In the genomic region with DNA sequence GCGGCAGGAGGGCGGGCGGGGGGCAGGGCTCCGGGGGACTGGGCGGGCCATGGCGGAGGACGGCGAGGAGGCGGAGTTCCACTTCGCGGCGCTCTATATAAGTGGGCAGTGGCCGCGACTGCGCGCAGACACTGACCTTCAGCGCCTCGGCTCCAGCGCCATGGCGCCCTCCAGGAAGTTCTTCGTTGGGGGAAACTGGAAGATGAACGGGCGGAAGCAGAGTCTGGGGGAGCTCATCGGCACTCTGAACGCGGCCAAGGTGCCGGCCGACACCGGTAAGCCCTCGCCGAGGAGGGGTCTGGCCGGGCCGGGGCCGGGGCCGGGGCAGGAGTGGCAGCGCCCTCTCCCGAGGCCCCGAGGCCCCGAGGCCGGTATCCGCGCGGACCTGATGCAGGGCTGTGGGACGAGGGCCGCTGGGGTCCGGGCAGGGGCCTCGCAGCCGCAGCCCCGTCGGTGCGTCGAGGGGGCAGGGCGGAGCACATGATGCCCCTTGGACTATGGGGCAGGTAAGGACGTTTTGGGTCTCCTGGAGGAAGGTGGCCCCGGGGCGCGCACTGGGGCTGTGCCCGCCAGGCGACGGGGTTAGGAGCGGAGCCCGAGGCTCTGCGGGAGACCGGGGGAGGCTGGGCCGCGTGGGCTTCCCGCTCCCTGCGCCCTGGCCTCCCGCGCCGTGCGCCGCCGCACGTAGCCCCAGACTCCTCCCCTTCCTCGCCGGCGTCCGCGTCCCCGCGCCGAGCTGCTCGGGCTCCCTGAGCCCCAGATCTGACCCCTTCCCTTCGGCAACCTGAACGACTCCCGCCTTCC, we compare ENCODE assay signal across 1 cellular context.
TF ChIP-seq lines count a peak whose summit lies in the region.

A gene (plus strand): TSS at position 125 of the 804 bp plus-strand sequence. CDS start 36 bp downstream, at position 161.

TF ChIP-seq in HepG2, 621 proteins besides CTCF, POLR2A, EP300 and RAD21 (continued from another document and continues in another):
- TF ChIP-seq, protein P1, sequence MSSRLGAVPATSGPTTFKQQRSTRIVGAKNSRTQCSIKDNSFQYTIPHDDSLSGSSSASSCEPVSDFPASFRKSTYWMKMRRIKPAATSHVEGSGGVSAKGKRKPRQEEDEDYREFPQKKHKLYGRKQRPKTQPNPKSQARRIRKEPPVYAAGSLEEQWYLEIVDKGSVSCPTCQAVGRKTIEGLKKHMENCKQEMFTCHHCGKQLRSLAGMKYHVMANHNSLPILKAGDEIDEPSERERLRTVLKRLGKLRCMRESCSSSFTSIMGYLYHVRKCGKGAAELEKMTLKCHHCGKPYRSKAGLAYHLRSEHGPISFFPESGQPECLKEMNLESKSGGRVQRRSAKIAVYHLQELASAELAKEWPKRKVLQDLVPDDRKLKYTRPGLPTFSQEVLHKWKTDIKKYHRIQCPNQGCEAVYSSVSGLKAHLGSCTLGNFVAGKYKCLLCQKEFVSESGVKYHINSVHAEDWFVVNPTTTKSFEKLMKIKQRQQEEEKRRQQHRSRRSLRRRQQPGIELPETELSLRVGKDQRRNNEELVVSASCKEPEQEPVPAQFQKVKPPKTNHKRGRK (CRISPR knock-in tag; IDR thresholded peaks at IDR 0.05), result no peak
- TF ChIP-seq ZNF160 (CRISPR knock-in tag; IDR thresholded peaks at IDR 0.05) (no peak), CHCHD3 (CRISPR knock-in tag; IDR thresholded peaks at IDR 0.05) (peak; percentile 43; the same call in 1 of the 2 replicates), SRY (CRISPR knock-in tag; IDR thresholded peaks at IDR 0.05) (peak; percentile 80), ZNF790 (CRISPR knock-in tag; IDR thresholded peaks at IDR 0.05; ENCODE audit: borderline replicate concordance) (0 out of 2 replicates have a peak, but pooled peaks have one; percentile 61), JUNB (CRISPR knock-in tag; IDR thresholded peaks at IDR 0.05; ENCODE audit: borderline replicate concordance) (0 out of 2 replicates have a peak, but pooled peaks have one; percentile 61), ZNF777 (CRISPR knock-in tag; IDR thresholded peaks at IDR 0.05) (peak; percentile 41), ZNF232 (CRISPR knock-in tag; IDR thresholded peaks at IDR 0.05; ENCODE audit: borderline replicate concordance) (no peak; the same call in 1 of the 2 replicates), ZBTB8A (CRISPR knock-in tag; IDR thresholded peaks at IDR 0.05; ENCODE audit: borderline replicate concordance, low read depth) (peak; percentile 23; the same call in 1 of the 2 replicates), HMG20B (CRISPR knock-in tag; conservative IDR thresholded peaks at IDR 0.05) (no peak), PHF5A (CRISPR knock-in tag; IDR thresholded peaks at IDR 0.05; ENCODE audit: low read depth, unreplicated experiment) (no peak), PRPF4 (IDR thresholded peaks at IDR 0.05; ENCODE audit: low read depth, low read length, poor library complexity, severe bottlenecking) (no peak), ZNF883 (CRISPR knock-in tag; IDR thresholded peaks at IDR 0.05; ENCODE audit: not compliant biosample characterization) (peak; percentile 69), AKAP8 (CRISPR knock-in tag; IDR thresholded peaks at IDR 0.05) (peak; percentile 94; the same call in 1 of the 2 replicates), KAT8 (CRISPR knock-in tag; IDR thresholded peaks at IDR 0.05) (peak; percentile 63; the same call in 1 of the 2 replicates), ZZZ3 (CRISPR knock-in tag; IDR thresholded peaks at IDR 0.05; ENCODE audit: borderline replicate concordance) (no peak), HMGA1 (CRISPR knock-in tag; conservative IDR thresholded peaks at IDR 0.05) (no peak), MBD4 (IDR thresholded peaks at IDR 0.05; ENCODE audit: borderline replicate concordance, low read length) (no peak), KDM1A (CRISPR knock-in tag; IDR thresholded peaks at IDR 0.05) (no peak), HIVEP1 (CRISPR knock-in tag; IDR thresholded peaks at IDR 0.05) (no peak), ZNF260 (CRISPR knock-in tag; IDR thresholded peaks at IDR 0.05; ENCODE audit: borderline replicate concordance, low read depth) (no peak), ZNF619 (CRISPR knock-in tag; IDR thresholded peaks at IDR 0.05) (no peak), SMARCE1 (IDR thresholded peaks at IDR 0.05; ENCODE audit: borderline replicate concordance) (no peak), ZNF547 (CRISPR knock-in tag; IDR thresholded peaks at IDR 0.05) (0 out of 2 replicates have a peak, but pooled peaks have one; percentile 28), FOXO1 (CRISPR knock-in tag; IDR thresholded peaks at IDR 0.05) (no peak), ZNF10 (CRISPR knock-in tag; IDR thresholded peaks at IDR 0.05; ENCODE audit: borderline replicate concordance, low read depth) (no peak), ZNF761 (CRISPR knock-in tag; conservative IDR thresholded peaks at IDR 0.05) (peak; percentile 79; the same call in 1 of the 2 replicates), PCBP2 (optimal IDR thresholded peaks at IDR 0.05; ENCODE audit: low read depth, low read length, poor library complexity, severe bottlenecking) (no peak), CBX2 (IDR thresholded peaks at IDR 0.05; ENCODE audit: low read depth, low read length) (no peak), CBX2 (CRISPR knock-in tag; IDR thresholded peaks at IDR 0.05; ENCODE audit: low read depth) (no peak), ZSCAN12 (CRISPR knock-in tag; IDR thresholded peaks at IDR 0.05) (0 out of 2 replicates have a peak, but pooled peaks have one; percentile 2)
- TF ChIP-seq, protein P2, sequence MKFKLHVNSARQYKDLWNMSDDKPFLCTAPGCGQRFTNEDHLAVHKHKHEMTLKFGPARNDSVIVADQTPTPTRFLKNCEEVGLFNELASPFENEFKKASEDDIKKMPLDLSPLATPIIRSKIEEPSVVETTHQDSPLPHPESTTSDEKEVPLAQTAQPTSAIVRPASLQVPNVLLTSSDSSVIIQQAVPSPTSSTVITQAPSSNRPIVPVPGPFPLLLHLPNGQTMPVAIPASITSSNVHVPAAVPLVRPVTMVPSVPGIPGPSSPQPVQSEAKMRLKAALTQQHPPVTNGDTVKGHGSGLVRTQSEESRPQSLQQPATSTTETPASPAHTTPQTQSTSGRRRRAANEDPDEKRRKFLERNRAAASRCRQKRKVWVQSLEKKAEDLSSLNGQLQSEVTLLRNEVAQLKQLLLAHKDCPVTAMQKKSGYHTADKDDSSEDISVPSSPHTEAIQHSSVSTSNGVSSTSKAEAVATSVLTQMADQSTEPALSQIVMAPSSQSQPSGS (CRISPR knock-in tag; IDR thresholded peaks at IDR 0.05), result peak; percentile 67; the same call in 1 of the 2 replicates
- TF ChIP-seq, protein P3, sequence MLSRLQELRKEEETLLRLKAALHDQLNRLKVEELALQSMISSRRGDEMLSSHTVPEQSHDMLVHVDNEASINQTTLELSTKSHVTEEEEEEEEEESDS (CRISPR knock-in tag; IDR thresholded peaks at IDR 0.05; ENCODE audit: borderline replicate concordance), result no peak
- TF ChIP-seq, protein P4, sequence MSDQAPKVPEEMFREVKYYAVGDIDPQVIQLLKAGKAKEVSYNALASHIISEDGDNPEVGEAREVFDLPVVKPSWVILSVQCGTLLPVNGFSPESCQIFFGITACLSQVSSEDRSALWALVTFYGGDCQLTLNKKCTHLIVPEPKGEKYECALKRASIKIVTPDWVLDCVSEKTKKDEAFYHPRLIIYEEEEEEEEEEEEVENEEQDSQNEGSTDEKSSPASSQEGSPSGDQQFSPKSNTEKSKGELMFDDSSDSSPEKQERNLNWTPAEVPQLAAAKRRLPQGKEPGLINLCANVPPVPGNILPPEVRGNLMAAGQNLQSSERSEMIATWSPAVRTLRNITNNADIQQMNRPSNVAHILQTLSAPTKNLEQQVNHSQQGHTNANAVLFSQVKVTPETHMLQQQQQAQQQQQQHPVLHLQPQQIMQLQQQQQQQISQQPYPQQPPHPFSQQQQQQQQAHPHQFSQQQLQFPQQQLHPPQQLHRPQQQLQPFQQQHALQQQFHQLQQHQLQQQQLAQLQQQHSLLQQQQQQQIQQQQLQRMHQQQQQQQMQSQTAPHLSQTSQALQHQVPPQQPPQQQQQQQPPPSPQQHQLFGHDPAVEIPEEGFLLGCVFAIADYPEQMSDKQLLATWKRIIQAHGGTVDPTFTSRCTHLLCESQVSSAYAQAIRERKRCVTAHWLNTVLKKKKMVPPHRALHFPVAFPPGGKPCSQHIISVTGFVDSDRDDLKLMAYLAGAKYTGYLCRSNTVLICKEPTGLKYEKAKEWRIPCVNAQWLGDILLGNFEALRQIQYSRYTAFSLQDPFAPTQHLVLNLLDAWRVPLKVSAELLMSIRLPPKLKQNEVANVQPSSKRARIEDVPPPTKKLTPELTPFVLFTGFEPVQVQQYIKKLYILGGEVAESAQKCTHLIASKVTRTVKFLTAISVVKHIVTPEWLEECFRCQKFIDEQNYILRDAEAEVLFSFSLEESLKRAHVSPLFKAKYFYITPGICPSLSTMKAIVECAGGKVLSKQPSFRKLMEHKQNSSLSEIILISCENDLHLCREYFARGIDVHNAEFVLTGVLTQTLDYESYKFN (CRISPR knock-in tag; conservative IDR thresholded peaks at IDR 0.05), result 0 out of 2 replicates have a peak, but pooled peaks have one; percentile 3
- TF ChIP-seq, protein P5, sequence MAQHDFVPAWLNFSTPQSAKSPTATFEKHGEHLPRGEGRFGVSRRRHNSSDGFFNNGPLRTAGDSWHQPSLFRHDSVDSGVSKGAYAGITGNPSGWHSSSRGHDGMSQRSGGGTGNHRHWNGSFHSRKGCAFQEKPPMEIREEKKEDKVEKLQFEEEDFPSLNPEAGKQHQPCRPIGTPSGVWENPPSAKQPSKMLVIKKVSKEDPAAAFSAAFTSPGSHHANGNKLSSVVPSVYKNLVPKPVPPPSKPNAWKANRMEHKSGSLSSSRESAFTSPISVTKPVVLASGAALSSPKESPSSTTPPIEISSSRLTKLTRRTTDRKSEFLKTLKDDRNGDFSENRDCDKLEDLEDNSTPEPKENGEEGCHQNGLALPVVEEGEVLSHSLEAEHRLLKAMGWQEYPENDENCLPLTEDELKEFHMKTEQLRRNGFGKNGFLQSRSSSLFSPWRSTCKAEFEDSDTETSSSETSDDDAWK (CRISPR knock-in tag; IDR thresholded peaks at IDR 0.05), result no peak
- TF ChIP-seq, protein P6, sequence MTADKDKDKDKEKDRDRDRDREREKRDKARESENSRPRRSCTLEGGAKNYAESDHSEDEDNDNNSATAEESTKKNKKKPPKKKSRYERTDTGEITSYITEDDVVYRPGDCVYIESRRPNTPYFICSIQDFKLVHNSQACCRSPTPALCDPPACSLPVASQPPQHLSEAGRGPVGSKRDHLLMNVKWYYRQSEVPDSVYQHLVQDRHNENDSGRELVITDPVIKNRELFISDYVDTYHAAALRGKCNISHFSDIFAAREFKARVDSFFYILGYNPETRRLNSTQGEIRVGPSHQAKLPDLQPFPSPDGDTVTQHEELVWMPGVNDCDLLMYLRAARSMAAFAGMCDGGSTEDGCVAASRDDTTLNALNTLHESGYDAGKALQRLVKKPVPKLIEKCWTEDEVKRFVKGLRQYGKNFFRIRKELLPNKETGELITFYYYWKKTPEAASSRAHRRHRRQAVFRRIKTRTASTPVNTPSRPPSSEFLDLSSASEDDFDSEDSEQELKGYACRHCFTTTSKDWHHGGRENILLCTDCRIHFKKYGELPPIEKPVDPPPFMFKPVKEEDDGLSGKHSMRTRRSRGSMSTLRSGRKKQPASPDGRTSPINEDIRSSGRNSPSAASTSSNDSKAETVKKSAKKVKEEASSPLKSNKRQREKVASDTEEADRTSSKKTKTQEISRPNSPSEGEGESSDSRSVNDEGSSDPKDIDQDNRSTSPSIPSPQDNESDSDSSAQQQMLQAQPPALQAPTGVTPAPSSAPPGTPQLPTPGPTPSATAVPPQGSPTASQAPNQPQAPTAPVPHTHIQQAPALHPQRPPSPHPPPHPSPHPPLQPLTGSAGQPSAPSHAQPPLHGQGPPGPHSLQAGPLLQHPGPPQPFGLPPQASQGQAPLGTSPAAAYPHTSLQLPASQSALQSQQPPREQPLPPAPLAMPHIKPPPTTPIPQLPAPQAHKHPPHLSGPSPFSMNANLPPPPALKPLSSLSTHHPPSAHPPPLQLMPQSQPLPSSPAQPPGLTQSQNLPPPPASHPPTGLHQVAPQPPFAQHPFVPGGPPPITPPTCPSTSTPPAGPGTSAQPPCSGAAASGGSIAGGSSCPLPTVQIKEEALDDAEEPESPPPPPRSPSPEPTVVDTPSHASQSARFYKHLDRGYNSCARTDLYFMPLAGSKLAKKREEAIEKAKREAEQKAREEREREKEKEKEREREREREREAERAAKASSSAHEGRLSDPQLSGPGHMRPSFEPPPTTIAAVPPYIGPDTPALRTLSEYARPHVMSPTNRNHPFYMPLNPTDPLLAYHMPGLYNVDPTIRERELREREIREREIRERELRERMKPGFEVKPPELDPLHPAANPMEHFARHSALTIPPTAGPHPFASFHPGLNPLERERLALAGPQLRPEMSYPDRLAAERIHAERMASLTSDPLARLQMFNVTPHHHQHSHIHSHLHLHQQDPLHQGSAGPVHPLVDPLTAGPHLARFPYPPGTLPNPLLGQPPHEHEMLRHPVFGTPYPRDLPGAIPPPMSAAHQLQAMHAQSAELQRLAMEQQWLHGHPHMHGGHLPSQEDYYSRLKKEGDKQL (CRISPR knock-in tag; IDR thresholded peaks at IDR 0.05; ENCODE audit: low read depth), result no peak
- TF ChIP-seq, protein P7, sequence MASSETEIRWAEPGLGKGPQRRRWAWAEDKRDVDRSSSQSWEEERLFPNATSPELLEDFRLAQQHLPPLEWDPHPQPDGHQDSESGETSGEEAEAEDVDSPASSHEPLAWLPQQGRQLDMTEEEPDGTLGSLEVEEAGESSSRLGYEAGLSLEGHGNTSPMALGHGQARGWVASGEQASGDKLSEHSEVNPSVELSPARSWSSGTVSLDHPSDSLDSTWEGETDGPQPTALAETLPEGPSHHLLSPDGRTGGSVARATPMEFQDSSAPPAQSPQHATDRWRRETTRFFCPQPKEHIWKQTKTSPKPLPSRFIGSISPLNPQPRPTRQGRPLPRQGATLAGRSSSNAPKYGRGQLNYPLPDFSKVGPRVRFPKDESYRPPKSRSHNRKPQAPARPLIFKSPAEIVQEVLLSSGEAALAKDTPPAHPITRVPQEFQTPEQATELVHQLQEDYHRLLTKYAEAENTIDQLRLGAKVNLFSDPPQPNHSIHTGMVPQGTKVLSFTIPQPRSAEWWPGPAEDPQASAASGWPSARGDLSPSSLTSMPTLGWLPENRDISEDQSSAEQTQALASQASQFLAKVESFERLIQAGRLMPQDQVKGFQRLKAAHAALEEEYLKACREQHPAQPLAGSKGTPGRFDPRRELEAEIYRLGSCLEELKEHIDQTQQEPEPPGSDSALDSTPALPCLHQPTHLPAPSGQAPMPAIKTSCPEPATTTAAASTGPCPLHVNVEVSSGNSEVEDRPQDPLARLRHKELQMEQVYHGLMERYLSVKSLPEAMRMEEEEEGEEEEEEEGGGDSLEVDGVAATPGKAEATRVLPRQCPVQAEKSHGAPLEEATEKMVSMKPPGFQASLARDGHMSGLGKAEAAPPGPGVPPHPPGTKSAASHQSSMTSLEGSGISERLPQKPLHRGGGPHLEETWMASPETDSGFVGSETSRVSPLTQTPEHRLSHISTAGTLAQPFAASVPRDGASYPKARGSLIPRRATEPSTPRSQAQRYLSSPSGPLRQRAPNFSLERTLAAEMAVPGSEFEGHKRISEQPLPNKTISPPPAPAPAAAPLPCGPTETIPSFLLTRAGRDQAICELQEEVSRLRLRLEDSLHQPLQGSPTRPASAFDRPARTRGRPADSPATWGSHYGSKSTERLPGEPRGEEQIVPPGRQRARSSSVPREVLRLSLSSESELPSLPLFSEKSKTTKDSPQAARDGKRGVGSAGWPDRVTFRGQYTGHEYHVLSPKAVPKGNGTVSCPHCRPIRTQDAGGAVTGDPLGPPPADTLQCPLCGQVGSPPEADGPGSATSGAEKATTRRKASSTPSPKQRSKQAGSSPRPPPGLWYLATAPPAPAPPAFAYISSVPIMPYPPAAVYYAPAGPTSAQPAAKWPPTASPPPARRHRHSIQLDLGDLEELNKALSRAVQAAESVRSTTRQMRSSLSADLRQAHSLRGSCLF (CRISPR knock-in tag; IDR thresholded peaks at IDR 0.05; ENCODE audit: borderline replicate concordance), result no peak
